In the genomic region with DNA sequence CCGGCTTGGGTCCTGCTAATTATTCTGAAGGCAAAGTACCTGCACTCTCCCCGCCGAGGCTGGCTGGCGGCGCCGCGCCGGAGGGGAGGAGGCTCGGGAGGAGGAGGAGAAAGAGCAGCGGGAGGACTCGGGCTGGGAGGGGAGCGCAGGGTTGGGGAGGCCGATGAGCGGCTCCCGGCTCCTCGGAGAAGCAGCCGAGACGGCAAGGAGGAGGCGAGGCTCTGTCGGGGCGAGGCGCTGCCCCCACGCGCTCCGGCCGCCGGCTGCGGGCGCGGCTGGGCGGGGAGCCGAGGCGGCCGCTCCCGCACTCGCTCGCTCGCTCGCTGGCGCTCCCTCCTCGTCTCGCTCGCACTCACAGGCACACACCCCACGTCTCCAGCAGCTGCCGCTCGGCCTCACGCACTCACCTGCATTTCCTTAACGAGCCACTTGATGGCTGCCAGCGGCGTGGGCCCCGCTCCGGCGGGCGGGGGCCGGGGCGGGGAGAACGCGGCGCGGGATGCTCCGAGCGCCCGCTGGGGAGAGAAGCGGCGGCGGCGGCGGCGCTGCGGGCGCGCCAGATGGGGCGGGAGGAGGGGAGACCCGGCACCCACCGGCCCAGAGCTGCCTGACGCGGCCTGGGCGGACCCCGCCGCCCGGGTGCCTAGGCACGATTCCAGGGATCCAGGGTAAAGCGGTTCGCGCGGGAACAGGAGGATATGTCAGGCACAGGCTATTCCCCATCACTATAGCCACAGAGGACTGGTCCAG, we compare ENCODE assay signal across 8 cellular contexts.
DNase-seq lines count a peak whose midpoint lies in the region; ATAC-seq and TF ChIP-seq lines count a peak whose summit lies in the region.

TSS of gene PTPRD (minus strand) at position 354 of the 750 bp plus-strand sequence.

- no peak for TF ChIP-seq CTCF in cardiac fibroblast (IDR thresholded peaks at IDR 0.05; ENCODE audit: low read depth, low read length)

- DNase-seq in DMS 273 treated with DMSO at 0.1 percent for 48 hours (lab: John Stamatoyannopoulos, UW) = peak; percentile 68
- peak; percentile 69 for DNase-seq in NCI-H774 (lab: John Stamatoyannopoulos, UW)
- peak; percentile 15 to 27 for DNase-seq in cardiac fibroblast (ENCODE audit: low read depth in 2 of 2)
- DNase-seq in kidney glomerular epithelial cell (lab: John Stamatoyannopoulos, UW) = peak; percentile 42
- DNase-seq in stimulated activated CD4-positive, alpha-beta T cell treated with anti-CD3 and anti-CD28 coated beads, Interleukin-4, amount 100 ng/mL, for 48 hours (ENCODE audit: low read depth in 2 of 2) = peak; percentile 11 to 17
- DNase-seq in activated gamma-delta T cell treated with Interleukin-2 at 50 U/mL for 16 hours = no peak

- peak within 1 kb of the TSS; percentile 40 to 49 for H3K4me3 ChIP-seq in cardiac fibroblast (replicated peaks in 1 of 2; ENCODE audit: low read depth in 2 of 2, low read length in 2 of 2)

- ATAC-seq in GM19372 (IDR thresholded peaks at IDR 0.05; ENCODE audit: low read depth, unreplicated experiment) (peak; percentile 94), HG03432 (IDR thresholded peaks at IDR 0.05; ENCODE audit: unreplicated experiment) (peak; percentile 98)
